ENCODE assay signal across 12 cellular contexts in the genomic region with DNA sequence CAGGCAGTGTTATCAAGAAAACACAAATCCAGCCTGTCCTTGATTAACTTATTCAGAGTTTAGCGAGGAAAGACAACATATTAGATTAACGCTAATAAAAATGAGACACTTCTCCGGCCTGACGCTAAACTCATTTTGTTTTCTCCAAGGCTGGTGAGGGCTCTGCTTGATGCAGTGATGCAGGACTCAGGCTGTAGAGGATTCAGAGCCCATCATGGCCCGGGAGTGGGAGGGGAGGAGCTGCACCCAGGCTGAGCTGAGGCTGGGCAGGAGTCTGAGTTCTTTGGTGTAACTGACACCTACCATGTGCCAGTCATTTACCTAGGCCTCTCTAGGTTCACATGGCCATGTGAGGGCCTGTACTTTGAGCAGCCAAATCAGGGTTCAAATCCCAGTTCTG.
DNase-seq lines count a peak whose midpoint lies in the region.
"Had no signal": no experiment of that assay in that cellular context is flagged by ENCODE, and none has a peak within 500 bp of the region (broad histone marks: within the 10 kb centered on the region; RNA-seq: fewer than 3 reads in every experiment).

No MANE protein-coding gene starts in this region.

- in situ Hi-C loops in G401 (cut with HindIII; ENCODE audit: low sequenced_read_pairs) = loop anchor here (5.0 kb wide), 1 partner anchor 33 kb away; no protein-coding TSS in a partner anchor

- peak; percentile 48 for DNase-seq in NCI-H82 (lab: John Stamatoyannopoulos, UW)
- no peak for DNase-seq in NCI-H82 treated with DMSO at 0.1 percent for 48 hours (lab: John Stamatoyannopoulos, UW; ENCODE audit: unreplicated experiment)
- peak; percentile 32 for DNase-seq in G401 (ENCODE audit: low spot score)
- peak; percentile 65 for DNase-seq in mesenteric fat pad (ENCODE audit: low spot score)
- DNase-seq in anterior cingulate cortex (lab: John Stamatoyannopoulos, UW) = no peak
- DNase-seq: AML-193; Caco-2; Calu3; CD4-positive, alpha-beta T cell; CD8-positive, alpha-beta T cell; DMS79 treated with DMSO at 0.1 percent for 48 hours; GDM1 had no signal

Comparison
In these comparisons a context has a peak if more than half of its experiments do, and no peak if none do; other contexts are left out.
1. DNase-seq: peak in NCI-H82 (single experiment), G401 (single experiment) and mesenteric fat pad (single experiment); none in NCI-H82 treated with DMSO at 0.1 percent for 48 hours (single experiment) and anterior cingulate cortex (0 of 58).